9 cellular contexts compared by ENCODE assay signal in genomic region chr6:73655341-73655917, GRCh38. TPM values are rescaled to one million over a fixed set of nuclear protein-coding genes. Genes with fewer than 3 reads are reported as not detected.
DNase-seq lines count a peak whose midpoint lies in the region; ATAC-seq and TF ChIP-seq lines count a peak whose summit lies in the region.
"Had no signal": no experiment of that assay in that cellular context is flagged by ENCODE, and none has a peak within 500 bp of the region (broad histone marks: within the 10 kb centered on the region; RNA-seq: fewer than 3 reads in every experiment).

No MANE protein-coding gene starts in this region.

- H3K9me2 ChIP-seq in GM23248 (ENCODE audit: insufficient read depth) = no peaks in the 10 kb centered on the region

- peak overlapping the region; percentile 91 for H3K4me2 ChIP-seq in GM23248 (ENCODE audit: unreplicated experiment)

- no peaks in the 10 kb centered on the region for H3K27me3 ChIP-seq in GM23248 (replicated peaks; ENCODE audit: insufficient read depth)
- H3K27me3 ChIP-seq in sigmoid colon = no peaks in the 10 kb centered on the region

- H2AFZ ChIP-seq in GM23248 = peak overlapping the region; percentile 91

- TF ChIP-seq CTCF in epithelial cell of proximal tubule (conservative IDR thresholded peaks at IDR 0.05; ENCODE audit: low read depth, low read length) (no peak), sigmoid colon (IDR thresholded peaks at IDR 0.05) (no peak)

- no peaks in the 10 kb centered on the region for H3F3A ChIP-seq in GM23248 (ENCODE audit: insufficient read depth)

- in situ Hi-C loops in GM23248 (cut with MboI) = no loop called here

- H3K36me3 ChIP-seq in GM23248 (ENCODE audit: low read depth) (no peaks in the 10 kb centered on the region), sigmoid colon (no peaks in the 10 kb centered on the region)
- H3K36me3 ChIP-seq: prostate gland had no signal

- peaks cover 17% of the 10 kb centered on the region for H3K79me2 ChIP-seq in GM23248 (ENCODE audit: insufficient read depth)

- no peaks in the 10 kb centered on the region for H3K9me3 ChIP-seq in GM23248 (ENCODE audit: low read depth)
- no peaks in the 10 kb centered on the region for H3K9me3 ChIP-seq in sigmoid colon
- H3K9me3 ChIP-seq: prostate gland had no signal

- no peaks in the 10 kb centered on the region for H4K20me1 ChIP-seq in GM23248 (ENCODE audit: insufficient read depth)

- H3K4me3 ChIP-seq in GM23248 (peak overlapping the region; percentile 84), epithelial cell of proximal tubule (ENCODE audit: low read depth, low read length) (peak overlapping the region; percentile 96), sigmoid colon (peak overlapping the region in 3 of 4 donors; percentile 84 to 98 (median 90))

- DNase-seq in GM23248 (peak; percentile 13), OCI-M1 (lab: John Stamatoyannopoulos, UW) (peak; percentile 57), epithelial cell of proximal tubule (ENCODE audit: low read depth) (no peak), sigmoid colon (no peak), NCI-H2227 (lab: John Stamatoyannopoulos, UW; ENCODE audit: unreplicated experiment) (no peak), NCI-H187 (lab: John Stamatoyannopoulos, UW) (no peak)

- no peaks in the 10 kb centered on the region for H3K4me1 ChIP-seq in GM23248 (ENCODE audit: insufficient read depth)
- peaks cover 0 to 21% (median 15%) of the 10 kb centered on the region in 4 donors for H3K4me1 ChIP-seq in sigmoid colon
- H3K4me1 ChIP-seq: prostate gland had no signal

- ATAC-seq in GM19395 (IDR thresholded peaks at IDR 0.05; ENCODE audit: unreplicated experiment) (no peak), GM18498 (IDR thresholded peaks at IDR 0.05; ENCODE audit: unreplicated experiment) (no peak)

- intact Hi-C loops in sigmoid colon (cut with DNase I) = loop anchor here (2.0 to 10.0 kb wide), 3 partner anchors 135 to 1839 kb away; partner anchors contain the start of genes COL12A1, EEF1A1 and FILIP1

- H3K27ac ChIP-seq in GM23248 (peak overlapping the region; percentile 81), sigmoid colon (peak overlapping the region in 3 of 4 donors; percentile 95 to 99 (median 96))

- no peak for TF ChIP-seq POLR2A in sigmoid colon (IDR thresholded peaks at IDR 0.05)

- WGBS in GM23248 (ENCODE audit: low coverage in 1 of 2, low lambda C conversion rate in 2 of 2, missing lambda C conversion rate in 2 of 2), 2 experiments = 74 to 80% methylated on average over 2 of the region's 2 CpGs
- WGBS in sigmoid colon, 2 donors = 71 to 85% methylated on average over 2 of the region's 2 CpGs

- no peak for TF ChIP-seq EP300 in sigmoid colon (IDR thresholded peaks at IDR 0.05)

- peak overlapping the region; percentile 98 for H3K9ac ChIP-seq in GM23248

RNA-seq across cellular contexts. Expression of gene SLC17A5, which starts 1.6 kb away (rescaled TPM):
- 18.4 and 32.1 TPM in 2 replicates for total RNA-seq in GM23248 (2014; rRNA removed; shearing (Covaris generic))
- polyA plus RNA-seq in GM23248 (2016; fragmentation: Nextera tagmentation; extraction: Ambion mirVana) = 19.5 and 20.1 TPM in 2 replicates
- total RNA-seq in epithelial cell of proximal tubule = 11.4 TPM in 2 replicates
- 10 to 100 TPM; 12.2 to 18.2 (median 14.8) TPM for total RNA-seq in sigmoid colon
- polyA plus RNA-seq in sigmoid colon = 10 to 100 TPM in 1 of 3 donors, 1 to 10 TPM in 2; 7.6 to 17.4 (median 9.0) TPM

RNA-seq across cellular contexts. Expression of gene CD109, which starts 40.6 kb away (rescaled TPM):
- 68.3 and 68.6 TPM in 2 replicates for total RNA-seq in GM23248 (2014; rRNA removed; shearing (Covaris generic))
- 31.1 and 31.3 TPM in 2 replicates for polyA plus RNA-seq in GM23248 (2016; fragmentation: Nextera tagmentation; extraction: Ambion mirVana)
- 11.4 and 24.3 TPM in 2 replicates for total RNA-seq in epithelial cell of proximal tubule
- 10 to 100 TPM; 22.9 to 32.1 (median 24.6) TPM for total RNA-seq in sigmoid colon
- 1 to 10 TPM in 1 of 3 donors, under 1 TPM in 2; under 0.01 to 1.2 (median 0.46) TPM for polyA plus RNA-seq in sigmoid colon

Comparison
In these comparisons a context has a peak if more than half of its experiments do, and no peak if none do; other contexts are left out.
1. DNase-seq: peak in GM23248 (single experiment) and OCI-M1 (single experiment); none in epithelial cell of proximal tubule (single experiment), sigmoid colon (single experiment), NCI-H2227 (single experiment) and NCI-H187 (0 of 2).
2. Peak in every context shown above with its lines, with median percentiles within 50 percentile points of each other: H3K4me3 ChIP-seq.